26 cellular contexts compared by ENCODE assay signal in the genomic region with DNA sequence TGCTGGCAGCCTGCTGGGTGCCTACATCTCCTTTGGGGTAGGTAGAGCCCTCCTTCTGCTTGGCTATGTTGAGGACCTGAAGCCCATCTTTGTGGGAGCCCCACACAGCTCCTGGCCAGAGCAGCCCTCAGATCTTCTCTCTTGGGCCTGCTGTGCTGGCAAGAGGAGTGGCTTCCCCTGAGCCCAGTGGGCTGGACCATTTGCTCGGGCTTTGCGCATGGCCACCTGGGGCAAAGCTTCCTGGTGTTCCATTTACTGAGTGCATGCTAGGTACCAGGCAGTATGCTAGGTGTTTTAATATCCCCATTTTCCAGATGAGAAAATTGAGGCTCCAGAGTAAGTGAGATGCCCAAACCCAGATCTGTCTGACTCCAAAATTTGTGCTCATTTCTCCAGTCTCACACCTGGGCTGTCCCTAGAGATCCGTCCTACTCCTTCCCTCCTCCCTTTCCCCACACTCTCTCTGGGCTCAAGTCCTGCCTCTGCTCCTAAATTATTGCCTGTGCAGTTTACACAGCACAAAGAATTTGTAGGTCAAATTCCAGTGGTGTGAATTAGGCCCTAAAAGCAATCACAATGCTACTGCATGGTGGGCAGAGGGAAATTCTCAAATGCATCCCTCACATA. TPM values are rescaled to one million over a fixed set of nuclear protein-coding genes. Genes with fewer than 3 reads are reported as not detected.
DNase-seq lines count a peak whose midpoint lies in the region; ATAC-seq, FAIRE-seq and TF ChIP-seq lines count a peak whose summit lies in the region.
"Had no signal": no experiment of that assay in that cellular context is flagged by ENCODE, and none has a peak within 500 bp of the region (broad histone marks: within the 10 kb centered on the region; RNA-seq: fewer than 3 reads in every experiment).

No MANE protein-coding gene starts in this region.

- no peak for TF ChIP-seq POLR2A in K562 (conservative IDR thresholded peaks at IDR 0.05)
- no peak for TF ChIP-seq POLR2A in right lobe of liver (IDR thresholded peaks at IDR 0.05)

- no peak for TF ChIP-seq RAD21 in K562 (CRISPR knock-in tag; conservative IDR thresholded peaks at IDR 0.05 in 1 of 2, IDR thresholded peaks at IDR 0.05 in 1 of 2)

- H3K27me3 ChIP-seq in K562 (ENCODE audit: control insufficient read depth in 2 of 2, insufficient read depth in 2 of 2, low read length in 2 of 2) (no peaks in the 10 kb centered on the region), right lobe of liver (no peaks in the 10 kb centered on the region), skeletal muscle satellite cell (ENCODE audit: control insufficient read depth, insufficient read depth, low read length) (no peaks in the 10 kb centered on the region)
- H3K27me3 ChIP-seq: BLaER1 treated with 17β-estradiol and CSF1 and Interleukin-3, amounts not matched to agents 10 nM and 100 nM; body of pancreas; MG63 had no signal

- intact Hi-C loops in K562 (cut with micrococcal nuclease) = no loop called here
- intact Hi-C loops in right lobe of liver (cut with DNase I) = loop anchor here in 1 of 2 donors (10.0 kb wide), 1 partner anchor 99 kb away; no protein-coding TSS in a partner anchor

- H3K27ac ChIP-seq in K562 (ENCODE audit: extremely low read depth, low read depth, low read length) (no peak overlapping the region), right lobe of liver (peak overlapping the region; percentile 7 to 65 (median 50))
- H3K27ac ChIP-seq: BLaER1 treated with 17β-estradiol and CSF1 and Interleukin-3, amounts not matched to agents 10 nM and 100 nM; SK-N-MC had no signal

- CTCF ChIA-PET in K562 (lab: Yijun Ruan, JAX; ENCODE audit: low intra/inter-chr PET ratio) = no interaction called here

- BruUV-seq in K562 (replicated peaks; lab: Mats Ljungman, UMichigan) = no TSS peak

- H3K9me1 ChIP-seq in K562 (ENCODE audit: control insufficient read depth, insufficient read depth, low read length) = no peaks in the 10 kb centered on the region

- TF ChIP-seq EP300 in K562 (IDR thresholded peaks at IDR 0.05; ENCODE audit: low read length) = no peak

- no peak overlapping the region for H3K4me3 ChIP-seq in K562
- no peak overlapping the region for H3K4me3 ChIP-seq in right lobe of liver
- H3K4me3 ChIP-seq in skeletal muscle satellite cell (ENCODE audit: low read length) = no peak overlapping the region
- H3K4me3 ChIP-seq: BLaER1 treated with 17β-estradiol and CSF1 and Interleukin-3, amounts not matched to agents 10 nM and 100 nM; body of pancreas; MG63; SK-N-MC had no signal

- DNase-seq in EH (ENCODE audit: low read depth) (peak; percentile 41), K562 (ENCODE audit: extremely low read depth in 1 of 4, low spot score in 3 of 4) (no peak), right lobe of liver (no peak), DMS114 treated with DMSO at 0.1 percent for 48 hours (lab: John Stamatoyannopoulos, UW; ENCODE audit: unreplicated experiment) (no peak)
- DNase-seq: ACHN; activated CD4-positive, alpha-beta T cell treated with anti-CD3 and anti-CD28 coated beads, Interleukin-2, amount 10 ng/mL, durations not matched to agents 7 days and 5 days; activated CD8-positive, alpha-beta memory T cell treated with anti-CD3 and anti-CD28 coated beads, Interleukin-2, amount 10 ng/mL, durations not matched to agents 7 days and 5 days; H7; left ventricle myocardium superior; MG63; NCI-H1436 treated with DMSO at 0.1 percent for 48 hours; NCI-H2171; NCI-H524; stimulated activated CD4-positive, alpha-beta T cell treated with anti-CD3 and anti-CD28 coated beads, Interleukin-4, amount 100 ng/mL, for 24 hours; stimulated activated naive CD4-positive, alpha-beta T cell treated with Interleukin-2 at 50 U/mL for 16 hours; T-helper 2 cell had no signal

- H3K79me2 ChIP-seq in K562 (ENCODE audit: control insufficient read depth, insufficient read depth, low read length) = no peaks in the 10 kb centered on the region

- ATAC-seq in K562 = no peak
- ATAC-seq in right lobe of liver = peak; percentile 48 to 65 (median 50)
- ATAC-seq in GM18517 (IDR thresholded peaks at IDR 0.05; ENCODE audit: unreplicated experiment) = no peak
- no peak for ATAC-seq in GM19328 (IDR thresholded peaks at IDR 0.05; ENCODE audit: unreplicated experiment)
- ATAC-seq in GM21447 (IDR thresholded peaks at IDR 0.05; ENCODE audit: unreplicated experiment) = no peak
- ATAC-seq: activated CD8-positive, alpha-beta memory T cell treated with anti-CD3 and anti-CD28 coated beads, Interleukin-2, amount 10 ng/mL, durations not matched to agents 7 days and 5 days; body of pancreas; left ventricle myocardium superior had no signal

- H3K9me3 ChIP-seq in K562 (replicated peaks; ENCODE audit: control insufficient read depth, insufficient read depth, low read depth, low read length) (no peaks in the 10 kb centered on the region), right lobe of liver (no peaks in the 10 kb centered on the region), skeletal muscle satellite cell (replicated peaks; ENCODE audit: low read length) (no peaks in the 10 kb centered on the region)
- H3K9me3 ChIP-seq: BLaER1 treated with 17β-estradiol and CSF1 and Interleukin-3, amounts not matched to agents 10 nM and 100 nM; body of pancreas; Caco-2; MG63 had no signal

- in situ Hi-C loops in K562 (cut with MboI) = loop anchor here (5.0 kb wide), 1 partner anchor 87 kb away; no protein-coding TSS in a partner anchor

- TF ChIP-seq CTCF in K562 (IDR thresholded peaks at IDR 0.05 in 2 of 3, conservative IDR thresholded peaks at IDR 0.05 in 1 of 3; ENCODE audit: insufficient read depth in 2 of 3, low read depth in 1 of 3, low read length in 3 of 3) (no peak), right lobe of liver (IDR thresholded peaks at IDR 0.05) (no peak)

- H4K20me1 ChIP-seq in K562 (replicated peaks; ENCODE audit: control insufficient read depth, insufficient read depth, low read length) = no peaks in the 10 kb centered on the region
- H4K20me1 ChIP-seq: BLaER1 treated with 17β-estradiol and CSF1 and Interleukin-3, amounts not matched to agents 10 nM and 100 nM had no signal

- POLR2A ChIA-PET in K562 (lab: Yijun Ruan, JAX) = interaction anchor here (0.6 kb wide), 1 partner anchor 408 kb away, joined by 4 read pairs; no protein-coding TSS in a partner anchor

- H3K9ac ChIP-seq in K562 (ENCODE audit: insufficient read depth in 1 of 2, low read depth in 2 of 2, low read length in 2 of 2) (0 out of 4 replicates have a peak overlapping the region, but pooled peaks of 1 of the 2 experiments have one; percentile 56), skeletal muscle satellite cell (ENCODE audit: low read depth, low read length) (no peak overlapping the region)
- H3K9ac ChIP-seq: BLaER1 treated with 17β-estradiol and CSF1 and Interleukin-3, amounts not matched to agents 10 nM and 100 nM had no signal

- H3K4me2 ChIP-seq in K562 (ENCODE audit: insufficient read depth, low read length) (no peak overlapping the region), skeletal muscle satellite cell (ENCODE audit: low read length) (peak overlapping the region; percentile 26)
- H3K4me2 ChIP-seq: BLaER1 treated with 17β-estradiol and CSF1 and Interleukin-3, amounts not matched to agents 10 nM and 100 nM had no signal

- H3K4me1 ChIP-seq in K562 (replicated peaks in 1 of 2; ENCODE audit: control insufficient read depth in 2 of 2, insufficient read depth in 2 of 2, low read length in 2 of 2) (peaks cover 6 to 10% of the 10 kb centered on the region in 2 experiments; a peak in 4 of 5 replicates), right lobe of liver (peaks cover 0 to 21% (median 10%) of the 10 kb centered on the region in 4 donors), skeletal muscle satellite cell (ENCODE audit: control insufficient read depth, insufficient read depth, low read length) (peaks cover 20% of the 10 kb centered on the region)

- H2AFZ ChIP-seq in K562 (ENCODE audit: low read depth, low read length) = peak overlapping the region; percentile 43; the same call in 1 of the 2 replicates

- H3K36me3 ChIP-seq in K562 (ENCODE audit: control insufficient read depth, insufficient read depth, low read length) (no peaks in the 10 kb centered on the region), right lobe of liver (peaks cover 0 to 1% (median under 1%) of the 10 kb centered on the region in 4 donors), skeletal muscle satellite cell (ENCODE audit: insufficient read depth, low read length) (no peaks in the 10 kb centered on the region)
- H3K36me3 ChIP-seq: BLaER1 treated with 17β-estradiol and CSF1 and Interleukin-3, amounts not matched to agents 10 nM and 100 nM; MG63 had no signal

- no peak for FAIRE-seq in K562 (lab: Jason Lieb, UNC)

- 36% methylated on average over 3 of the region's 3 CpGs for WGBS in K562 (ENCODE audit: insufficient coverage, low coverage, missing lambda C conversion rate)
- WGBS in right lobe of liver (ENCODE audit: insufficient coverage, low coverage, low lambda C conversion rate, missing lambda C conversion rate) = 50% methylated on average over 3 of the region's 3 CpGs

RNA-seq across cellular contexts. Expression of gene SLC28A1, which starts 39.7 kb away (rescaled TPM):
- 0.14 TPM in 1 of 2 replicates, not detected in the other for total RNA-seq in K562 (2011; cell fraction: chromatin; rRNA removed; ENCODE audit: low replicate concordance)
- total RNA-seq in K562 (2011; cell fraction: nucleolus; rRNA removed) = 0.26 TPM in 1 of 2 replicates, not detected in the other
- 0.15 TPM in 1 of 2 replicates, not detected in the other for total RNA-seq in K562 (2011; cell fraction: nucleoplasm; rRNA removed)
- total RNA-seq in K562 (2014; rRNA removed) = not detected in 2 replicates
- total RNA-seq in K562 (2014; rRNA removed; fragmentation: Illumina TruSeq; extraction: Trizol) = not detected in 2 replicates
- total RNA-seq in K562 (2015; rRNA removed; fragmentation: Illumina TruSeq; extraction: Trizol) = not detected in 2 replicates
- total RNA-seq in K562 (2021) = not detected in 2 replicates
- not detected in 2 replicates for polyA plus RNA-seq in K562 (2011; rRNA removed)
- polyA plus RNA-seq in K562 (2011; cell fraction: cytosol; rRNA removed) = 0.06 TPM in 1 of 2 replicates, not detected in the other
- 0.06 TPM in 1 of 2 replicates, not detected in the other for polyA plus RNA-seq in K562 (2011; cell fraction: nucleus; rRNA removed)
- polyA plus RNA-seq in K562 (2012) = not detected in 2 replicates
- polyA plus RNA-seq in K562 (2014; fragmentation: Illumina TruSeq; extraction: Trizol) = not detected in 2 replicates
- polyA plus RNA-seq in K562 (2014; fragmentation: Nextera tagmentation; extraction: Ambion mirVana) = under 1 TPM in 1 of 2 experiments, not detected in 1; 0.04 TPM
- polyA plus RNA-seq in K562 (2014; rRNA removed) = not detected in 2 replicates
- not detected in 2 replicates for polyA minus RNA-seq in K562 (2011; rRNA and poly(A)+ RNA removed)
- polyA minus RNA-seq in K562 (2011; cell fraction: cytosol; rRNA and poly(A)+ RNA removed) = not detected in 2 replicates
- polyA minus RNA-seq in K562 (2011; cell fraction: nucleus; rRNA and poly(A)+ RNA removed) = not detected in 2 replicates
- total RNA-seq in right lobe of liver = 10 to 100 TPM; 33.2 to 75.4 (median 49.9) TPM
- total RNA-seq in skeletal muscle satellite cell (2012; rRNA removed) = not detected in 2 replicates
- total RNA-seq: activated CD4-positive, alpha-beta T cell treated with anti-CD3 and anti-CD28 coated beads, Interleukin-2, amount 10 ng/mL, durations not matched to agents 7 days and 5 days; activated CD8-positive, alpha-beta memory T cell treated with anti-CD3 and anti-CD28 coated beads, Interleukin-2, amount 10 ng/mL, durations not matched to agents 7 days and 5 days; Caco-2; Daoy; H7; pulmonary artery endothelial cell had no signal

RNA-seq across cellular contexts. Expression of gene PDE8A, which starts 57.5 kb away (rescaled TPM):
- 146 and 283 TPM in 2 replicates for total RNA-seq in K562 (2011; cell fraction: chromatin; rRNA removed; ENCODE audit: low replicate concordance)
- 42.5 and 64.0 TPM in 2 replicates for total RNA-seq in K562 (2011; cell fraction: nucleolus; rRNA removed)
- 102 and 103 TPM in 2 replicates for total RNA-seq in K562 (2011; cell fraction: nucleoplasm; rRNA removed)
- total RNA-seq in K562 (2014; rRNA removed) (16.8 and 17.6 TPM in 2 replicates), K562 (2014; rRNA removed; fragmentation: Illumina TruSeq; extraction: Trizol) (20.5 and 25.5 TPM in 2 replicates), K562 (2015; rRNA removed; fragmentation: Illumina TruSeq; extraction: Trizol) (19.8 and 22.3 TPM in 2 replicates), K562 (2021) (19.8 and 20.9 TPM in 2 replicates), right lobe of liver (10 to 100 TPM; 32.7 to 40.5 (median 37.4) TPM)
- polyA plus RNA-seq in K562 (2011; rRNA removed) (37.1 and 40.3 TPM in 2 replicates), K562 (2014; fragmentation: Illumina TruSeq; extraction: Trizol) (23.7 and 26.4 TPM in 2 replicates), K562 (2014; fragmentation: Nextera tagmentation; extraction: Ambion mirVana) (1 to 10 TPM; 5.9 to 7.9 TPM), K562 (2014; rRNA removed) (21.0 and 24.4 TPM in 2 replicates)
- 11.1 and 16.1 TPM in 2 replicates for polyA plus RNA-seq in K562 (2011; cell fraction: cytosol; rRNA removed)
- polyA plus RNA-seq in K562 (2011; cell fraction: nucleus; rRNA removed) = 76.0 and 83.4 TPM in 2 replicates
- polyA plus RNA-seq in K562 (2012) = 11.8 and 13.9 TPM in 2 replicates
- 52.2 and 52.6 TPM in 2 replicates for polyA minus RNA-seq in K562 (2011; rRNA and poly(A)+ RNA removed)
- polyA minus RNA-seq in K562 (2011; cell fraction: cytosol; rRNA and poly(A)+ RNA removed) = 11.0 and 19.1 TPM in 2 replicates
- 34.6 and 64.8 TPM in 2 replicates for polyA minus RNA-seq in K562 (2011; cell fraction: nucleus; rRNA and poly(A)+ RNA removed)
- total RNA-seq in skeletal muscle satellite cell (2012; rRNA removed) = 17.0 and 17.5 TPM in 2 replicates

Comparison
In these comparisons a context has a peak if more than half of its experiments do, and no peak if none do; other contexts are left out.
1. ATAC-seq: peak in right lobe of liver (4 of 4); none in K562 (single experiment), GM18517 (single experiment), GM19328 (single experiment) and GM21447 (single experiment).
2. RNA of gene SLC28A1, which starts 39.7 kb away (total RNA-seq): 33.2 to 75.4 TPM in right lobe of liver; 0.14 to 0.26 TPM in K562; every median in the first group is over 10 times any median in the second.